1 cellular context compared by ENCODE assay signal in the genomic region with DNA sequence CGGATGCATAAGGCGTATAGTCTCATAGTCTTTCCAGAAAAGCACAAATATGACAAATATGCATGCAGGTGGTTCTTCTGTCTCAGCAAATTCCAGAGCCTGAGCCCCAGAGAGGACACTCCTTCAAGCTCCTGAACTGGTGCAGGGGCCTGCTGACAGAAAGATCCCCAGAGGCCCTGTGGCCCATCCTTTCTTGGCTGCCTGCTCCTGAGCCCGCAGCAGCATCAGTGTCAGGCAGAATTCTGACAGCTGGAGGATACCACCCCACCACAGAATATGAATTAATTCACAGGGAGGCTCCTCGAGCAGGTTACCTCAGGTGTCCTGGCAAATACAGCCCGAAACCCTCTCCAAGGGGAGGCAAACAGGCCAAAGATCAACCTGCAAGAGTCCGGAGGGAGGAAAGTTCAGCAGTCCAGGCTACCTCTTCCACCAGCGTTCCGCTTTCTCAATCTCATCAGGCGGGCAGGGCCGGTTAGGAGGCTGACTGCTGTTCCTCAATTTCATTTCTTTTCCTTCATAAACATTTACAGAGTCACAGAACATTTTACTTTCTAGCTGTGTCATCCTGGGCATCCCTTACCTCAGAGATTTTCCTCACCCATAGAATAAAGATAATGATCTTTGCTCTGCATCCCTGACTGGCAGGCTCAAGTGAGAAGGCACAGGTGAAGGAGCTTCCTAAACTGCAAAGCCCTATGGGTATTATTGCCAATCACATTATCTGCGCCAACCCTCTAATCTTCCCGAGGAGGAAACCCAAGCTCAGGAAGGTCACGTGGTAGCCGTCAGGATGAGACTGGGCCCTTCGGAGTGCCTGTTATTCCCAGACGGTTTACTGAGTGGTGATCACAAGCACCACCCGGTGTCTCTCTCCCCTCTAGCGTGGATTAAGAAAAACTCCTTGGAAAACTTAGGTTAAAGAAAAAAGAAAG.
TF ChIP-seq lines count a peak whose summit lies in the region.

No MANE protein-coding gene starts in this region.

TF ChIP-seq in K562, 482 proteins besides CTCF, POLR2A, EP300 and RAD21 (continued from another document):
- TF ChIP-seq EP400 (IDR thresholded peaks at IDR 0.05) (peak; percentile 1; the same call in 1 of the 2 replicates), SIN3A (IDR thresholded peaks at IDR 0.05; ENCODE audit: borderline replicate concordance in 2 of 2, control insufficient read depth in 1 of 2, low read depth in 2 of 2, low read length in 2 of 2) (no peak), ZNF717 (CRISPR knock-in tag; IDR thresholded peaks at IDR 0.05) (no peak), NFE2 (IDR thresholded peaks at IDR 0.05; ENCODE audit: low read depth) (0 out of 2 replicates have a peak, but pooled peaks have one; percentile 11), ZNF133 (CRISPR knock-in tag; IDR thresholded peaks at IDR 0.05) (no peak), CCAR2 (IDR thresholded peaks at IDR 0.05; ENCODE audit: low read depth, low read length) (no peak), KLF6 (CRISPR knock-in tag; IDR thresholded peaks at IDR 0.05; ENCODE audit: borderline replicate concordance) (peak; percentile 45; the same call in 1 of the 2 replicates), MCM3 (IDR thresholded peaks at IDR 0.05) (no peak), MEIS2 (IDR thresholded peaks at IDR 0.05; ENCODE audit: partially characterized antibody) (no peak), BRD4 (IDR thresholded peaks at IDR 0.05) (no peak), HMG20B (CRISPR knock-in tag; IDR thresholded peaks at IDR 0.05) (no peak), HDAC8 (tag; IDR thresholded peaks at IDR 0.05) (no peak), TCF7L2 (IDR thresholded peaks at IDR 0.05; ENCODE audit: low read depth, low read length) (no peak)
- TF ChIP-seq, protein P1, sequence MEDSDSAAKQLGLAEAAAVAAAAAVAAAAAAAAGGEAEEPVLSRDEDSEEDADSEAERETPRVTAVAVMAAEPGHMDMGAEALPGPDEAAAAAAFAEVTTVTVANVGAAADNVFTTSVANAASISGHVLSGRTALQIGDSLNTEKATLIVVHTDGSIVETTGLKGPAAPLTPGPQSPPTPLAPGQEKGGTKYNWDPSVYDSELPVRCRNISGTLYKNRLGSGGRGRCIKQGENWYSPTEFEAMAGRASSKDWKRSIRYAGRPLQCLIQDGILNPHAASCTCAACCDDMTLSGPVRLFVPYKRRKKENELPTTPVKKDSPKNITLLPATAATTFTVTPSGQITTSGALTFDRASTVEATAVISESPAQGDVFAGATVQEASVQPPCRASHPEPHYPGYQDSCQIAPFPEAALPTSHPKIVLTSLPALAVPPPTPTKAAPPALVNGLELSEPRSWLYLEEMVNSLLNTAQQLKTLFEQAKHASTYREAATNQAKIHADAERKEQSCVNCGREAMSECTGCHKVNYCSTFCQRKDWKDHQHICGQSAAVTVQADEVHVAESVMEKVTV (CRISPR knock-in tag; IDR thresholded peaks at IDR 0.05): no peak
- TF ChIP-seq, protein P2, sequence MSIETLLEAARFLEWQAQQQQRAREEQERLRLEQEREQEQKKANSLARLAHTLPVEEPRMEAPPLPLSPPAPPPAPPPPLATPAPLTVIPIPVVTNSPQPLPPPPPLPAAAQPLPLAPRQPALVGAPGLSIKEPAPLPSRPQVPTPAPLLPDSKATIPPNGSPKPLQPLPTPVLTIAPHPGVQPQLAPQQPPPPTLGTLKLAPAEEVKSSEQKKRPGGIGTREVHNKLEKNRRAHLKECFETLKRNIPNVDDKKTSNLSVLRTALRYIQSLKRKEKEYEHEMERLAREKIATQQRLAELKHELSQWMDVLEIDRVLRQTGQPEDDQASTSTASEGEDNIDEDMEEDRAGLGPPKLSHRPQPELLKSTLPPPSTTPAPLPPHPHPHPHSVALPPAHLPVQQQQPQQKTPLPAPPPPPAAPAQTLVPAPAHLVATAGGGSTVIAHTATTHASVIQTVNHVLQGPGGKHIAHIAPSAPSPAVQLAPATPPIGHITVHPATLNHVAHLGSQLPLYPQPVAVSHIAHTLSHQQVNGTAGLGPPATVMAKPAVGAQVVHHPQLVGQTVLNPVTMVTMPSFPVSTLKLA (conservative IDR thresholded peaks at IDR 0.05): peak; percentile 11 to 15; a peak in 1 of 4 replicates
